In the genomic region with DNA sequence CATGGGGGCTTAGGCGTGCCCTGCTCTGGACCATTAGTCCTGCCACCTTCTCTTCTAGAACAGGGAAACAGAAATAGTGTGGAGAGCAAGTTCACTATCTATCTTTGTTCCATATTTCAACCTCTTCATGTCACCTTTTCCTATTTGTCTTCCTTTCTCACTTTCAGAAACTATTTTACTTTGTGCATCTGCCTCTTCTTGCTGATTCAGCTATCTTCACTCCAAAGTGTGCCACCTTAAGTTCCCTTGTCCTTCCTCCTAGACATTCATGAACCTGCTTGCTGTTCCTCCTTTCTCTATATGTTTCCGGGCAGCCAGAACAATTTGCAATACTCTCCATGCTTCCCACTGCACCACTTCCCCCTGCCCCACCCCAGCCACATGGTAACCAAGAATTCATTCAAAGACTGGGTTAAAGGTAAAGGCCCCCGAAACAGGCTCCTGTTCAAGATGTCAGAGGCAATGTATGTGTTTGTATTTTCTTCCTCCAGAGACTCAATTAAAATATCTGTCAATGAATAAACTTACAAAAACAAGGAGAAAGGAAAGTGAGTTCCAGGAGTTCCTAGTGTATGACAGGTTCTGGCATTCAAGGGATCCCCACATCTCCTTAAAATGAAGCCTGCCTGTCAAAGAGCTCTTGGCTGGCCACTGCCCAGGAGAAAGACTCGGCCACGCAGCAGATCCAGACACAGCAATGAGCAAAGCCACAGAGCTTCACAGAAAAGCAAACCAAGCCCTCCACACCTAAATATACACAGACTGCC, we compare ENCODE assay signal across 25 cellular contexts.
"Had no signal": no experiment of that assay in that cellular context is flagged by ENCODE, and none has a peak within 500 bp of the region (broad histone marks: within the 10 kb centered on the region; RNA-seq: fewer than 3 reads in every experiment).

No MANE protein-coding gene starts in this region.

- H3K27me3 Mint-ChIP-seq: activated CD8-positive, alpha-beta T cell treated with anti-CD3 and anti-CD28 coated beads for 36 hours had no signal

- H3K27me3 ChIP-seq: adrenal gland, breast epithelium had no signal

- H3K9me3 Mint-ChIP-seq: activated CD8-positive, alpha-beta T cell treated with anti-CD3 and anti-CD28 coated beads for 36 hours; activated naive CD8-positive, alpha-beta T cell treated with anti-CD3 and anti-CD28 coated beads, Interleukin-2, amount 10 ng/mL, durations not matched to agents 7 days and 5 days; activated T-cell treated with anti-CD3 and anti-CD28 coated beads, Interleukin-2, amount 50 U/mL, for 72 hours; T-cell had no signal

- H3K36me3 ChIP-seq: adrenal gland, breast epithelium, WERI-Rb-1 had no signal

- H3K4me1 Mint-ChIP-seq: activated naive CD8-positive, alpha-beta T cell treated with anti-CD3 and anti-CD28 coated beads, Interleukin-2, amount 10 ng/mL, durations not matched to agents 7 days and 5 days; T-cell had no signal

- H3K36me3 Mint-ChIP-seq: activated naive CD8-positive, alpha-beta T cell treated with anti-CD3 and anti-CD28 coated beads, Interleukin-2, amount 10 ng/mL, durations not matched to agents 7 days and 5 days; T-cell had no signal

- H3K9me3 ChIP-seq: adrenal gland, breast epithelium had no signal

- H3K27ac ChIP-seq: adrenal gland, breast epithelium, WERI-Rb-1 had no signal

- H3K27ac Mint-ChIP-seq: activated CD8-positive, alpha-beta T cell treated with anti-CD3 and anti-CD28 coated beads for 36 hours; activated naive CD8-positive, alpha-beta T cell treated with anti-CD3 and anti-CD28 coated beads, Interleukin-2, amount 10 ng/mL, durations not matched to agents 7 days and 5 days; activated T-cell treated with anti-CD3 and anti-CD28 coated beads, Interleukin-2, amount 50 U/mL, for 72 hours; T-cell had no signal

- DNase-seq: activated CD4-positive, alpha-beta T cell treated with anti-CD3 and anti-CD28 coated beads for 4 hours; activated CD8-positive, alpha-beta memory T cell treated with anti-CD3 and anti-CD28 coated beads, Interleukin-2, amount 50 U/mL, for 4 hours; activated CD8-positive, alpha-beta T cell treated with anti-CD3 and anti-CD28 coated beads for 36 hours; activated naive CD4-positive, alpha-beta T cell treated with anti-CD3 and anti-CD28 coated beads, Interleukin-2, amount 50 U/mL, for 16 hours; activated naive CD8-positive, alpha-beta T cell treated with anti-CD3 and anti-CD28 coated beads, Interleukin-2, amount 10 ng/mL, durations not matched to agents 7 days and 5 days; activated T-cell treated with anti-CD3 and anti-CD28 coated beads, Interleukin-2, amount 50 U/mL, for 72 hours; adrenal gland; anterior cingulate cortex; caudate nucleus; KG1; MV-4-11; NCI-H1092 treated with DMSO at 0.1 percent for 48 hours; NCI-H1417 treated with DMSO at 0.1 percent for 48 hours; NCI-H1694 treated with DMSO at 0.1 percent for 48 hours; NCI-H2029 treated with DMSO at 0.1 percent for 48 hours; NCI-H510A treated with DMSO at 0.1 percent for 48 hours; NCI-H69; SHP77 treated with DMSO at 0.1 percent for 48 hours; T-cell; T-helper 2 cell; T1000; WERI-Rb-1 had no signal

- FAIRE-seq: RCC 7860 had no signal

- H3K4me1 ChIP-seq: adrenal gland, breast epithelium had no signal

- H3K4me3 ChIP-seq: adrenal gland, breast epithelium had no signal

- ATAC-seq: activated CD4-positive, CD25-positive, alpha-beta regulatory T cell treated with anti-CD3 and anti-CD28 coated beads, Interleukin-2, amount 50 U/mL, for 24 hours; activated CD8-positive, alpha-beta T cell treated with anti-CD3 and anti-CD28 coated beads for 36 hours; activated T-cell treated with anti-CD3 and anti-CD28 coated beads, Interleukin-2, amount 50 U/mL, for 72 hours; T-cell had no signal

- H3K4me3 Mint-ChIP-seq: activated CD8-positive, alpha-beta T cell treated with anti-CD3 and anti-CD28 coated beads for 36 hours; activated naive CD8-positive, alpha-beta T cell treated with anti-CD3 and anti-CD28 coated beads, Interleukin-2, amount 10 ng/mL, durations not matched to agents 7 days and 5 days; activated T-cell treated with anti-CD3 and anti-CD28 coated beads, Interleukin-2, amount 50 U/mL, for 72 hours; T-cell had no signal
